Comparison of ENCODE assay signal across 11 cellular contexts in the genomic region with DNA sequence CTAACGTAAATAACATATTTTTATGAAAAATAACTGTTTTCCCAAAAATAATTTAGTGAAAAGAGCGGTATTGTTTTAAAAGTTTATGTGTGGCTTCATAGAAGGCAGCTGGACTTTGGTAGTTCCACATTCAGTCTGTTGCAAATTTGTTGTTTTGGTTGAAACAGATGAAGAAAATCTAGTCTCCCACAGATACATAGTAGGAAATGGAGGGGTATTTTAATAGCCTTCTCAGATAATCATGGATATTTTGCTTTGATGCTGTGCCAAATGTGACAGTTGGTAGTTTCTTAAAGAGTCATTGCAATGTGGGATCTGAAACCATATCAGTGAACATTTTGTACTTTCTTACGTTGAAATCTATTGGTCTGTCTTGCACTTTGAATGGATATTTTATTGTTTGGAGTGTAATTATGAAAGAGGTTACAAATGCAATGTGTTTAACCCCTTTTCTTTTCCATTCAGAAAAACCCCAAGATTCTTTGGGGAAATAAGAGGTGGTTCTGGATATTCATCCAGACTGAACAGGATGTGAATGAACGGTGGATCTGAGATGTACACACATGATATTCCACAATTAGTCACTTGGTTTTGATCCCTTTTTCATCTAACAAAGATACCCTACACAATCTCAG. TPM values are rescaled to one million over a fixed set of nuclear protein-coding genes. Genes with fewer than 3 reads are reported as not detected.
DNase-seq lines count a peak whose midpoint lies in the region; ATAC-seq, FAIRE-seq and TF ChIP-seq lines count a peak whose summit lies in the region.
"Had no signal": no experiment of that assay in that cellular context is flagged by ENCODE, and none has a peak within 500 bp of the region (broad histone marks: within the 10 kb centered on the region; RNA-seq: fewer than 3 reads in every experiment).

No MANE protein-coding gene starts in this region.

- TF ChIP-seq CTCF in astrocyte of the spinal cord (IDR thresholded peaks at IDR 0.05; ENCODE audit: low read depth, low read length) (no peak), left lung (IDR thresholded peaks at IDR 0.05) (no peak)

- no peak for TF ChIP-seq POLR2A in GM12892 (IDR thresholded peaks at IDR 0.05; ENCODE audit: low read depth, low read length)

- intact Hi-C loops in left lung (cut with DNase I), result no loop called here

- no peak overlapping the region for H3K27ac ChIP-seq in left lung
- H3K27ac ChIP-seq: BLaER1, brain microvascular endothelial cell had no signal

- H3K4me3 ChIP-seq in astrocyte of the spinal cord (ENCODE audit: low read depth, low read length) (no peak overlapping the region), left lung (no peak overlapping the region)
- H3K4me3 ChIP-seq: BLaER1 had no signal

- H3K9me3 ChIP-seq in left lung, result no peaks in the 10 kb centered on the region
- H3K9me3 ChIP-seq: BLaER1 had no signal

- no peak for FAIRE-seq in GM12892 (lab: Jason Lieb, UNC)

- H3K4me1 ChIP-seq in left lung, result no peaks in the 10 kb centered on the region

- H3K36me3 ChIP-seq in left lung, result no peaks in the 10 kb centered on the region
- H3K36me3 ChIP-seq: BLaER1, brain microvascular endothelial cell had no signal

- in situ Hi-C loops in astrocyte of the spinal cord (cut with HindIII; ENCODE audit: low sequenced_read_pairs), result no loop called here

- ATAC-seq in left lung (peak; percentile 13), HG02884 (IDR thresholded peaks at IDR 0.05; ENCODE audit: unreplicated experiment) (no peak), GM21423 (IDR thresholded peaks at IDR 0.05; ENCODE audit: unreplicated experiment) (no peak)

- DNase-seq in DMS 273 (lab: John Stamatoyannopoulos, UW; ENCODE audit: unreplicated experiment) (peak; percentile 74), NCI-H460 (ENCODE audit: extremely low read depth, low read depth) (peak; percentile 56), astrocyte of the spinal cord (ENCODE audit: low read depth, low spot score) (peak; percentile 19), left lung (no peak), GM12892 (ENCODE audit: insufficient read length) (no peak), iPS-NIHi7 (ENCODE audit: extremely low spot score) (no peak)
- DNase-seq: NCI-H1930 had no signal

- H3K27me3 ChIP-seq in left lung, result no peaks in the 10 kb centered on the region
- H3K27me3 ChIP-seq: BLaER1, brain microvascular endothelial cell had no signal

RNA-seq across cellular contexts. Expression of a gene that starts 10.4 kb away (rescaled TPM):
- total RNA-seq in NCI-H460 (2014; rRNA removed; shearing (Covaris generic)), result 3.3 and 4.2 TPM in 2 replicates
- polyA plus RNA-seq in NCI-H460 (2014; cell fraction: nucleus; rRNA removed), result 0.21 and 0.27 TPM in 2 replicates
- total RNA-seq in left lung, result 1 to 10 TPM; 1.4 to 2.9 TPM
- not detected for polyA plus RNA-seq in GM12892 (2012; ENCODE audit: missing spikeins)

Comparison
In these comparisons a context has a peak if more than half of its experiments do, and no peak if none do; other contexts are left out.
1. DNase-seq: peak in DMS 273 (single experiment), NCI-H460 (single experiment) and astrocyte of the spinal cord (single experiment); none in left lung (0 of 2), GM12892 (single experiment) and iPS-NIHi7 (single experiment).